In the genomic region with DNA sequence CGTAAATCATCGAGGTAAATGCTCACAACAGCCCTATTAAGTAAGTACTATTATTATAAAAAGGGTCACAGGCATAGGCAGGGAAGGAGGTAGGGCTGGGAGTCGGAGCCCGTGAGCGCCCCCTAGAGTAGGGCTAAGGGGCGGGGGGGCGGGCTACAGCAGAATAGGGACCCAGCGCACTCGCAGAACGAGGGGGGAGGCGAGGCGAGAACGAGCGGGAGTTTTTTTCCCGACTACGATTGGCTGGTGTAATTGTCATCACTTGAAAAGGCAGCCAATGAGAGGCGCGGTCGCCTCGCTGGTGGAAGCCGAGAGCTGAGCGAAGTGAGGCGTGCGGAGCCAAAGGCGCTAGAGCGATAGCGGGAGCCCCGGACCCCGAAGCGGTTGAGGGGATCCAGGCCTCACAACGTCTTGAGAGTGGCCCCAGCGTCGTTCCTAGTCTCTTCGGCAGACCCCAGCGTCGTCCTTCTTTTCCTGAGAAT, we compare ENCODE assay signal across 8 cellular contexts. TPM values are rescaled to one million over a fixed set of nuclear protein-coding genes. Genes with fewer than 3 reads are reported as not detected.
DNase-seq lines count a peak whose midpoint lies in the region; ATAC-seq and TF ChIP-seq lines count a peak whose summit lies in the region.

No MANE protein-coding gene starts in this region.

- no peaks in the 10 kb centered on the region for H4K20me1 ChIP-seq in HCT116 (ENCODE audit: insufficient read depth)

- H3K27me3 ChIP-seq in HCT116 (ENCODE audit: insufficient read depth, low read length), result no peaks in the 10 kb centered on the region
- H3K27me3 ChIP-seq in NT2/D1 (ENCODE audit: insufficient read depth, insufficient read length), result peaks cover 10% of the 10 kb centered on the region
- H3K27me3 ChIP-seq in mucosa of stomach (ENCODE audit: control insufficient read depth, insufficient read depth, low read length), result no peaks in the 10 kb centered on the region

- DNase-seq in AG08395 (ENCODE audit: low spot score) (peak; percentile 95), HCT116 (ENCODE audit: low read depth, low spot score) (peak; percentile 80), NT2/D1 (ENCODE audit: low read depth, low spot score) (peak; percentile 92), activated T-cell treated with anti-CD3 and anti-CD28 coated beads for 24 hours (ENCODE audit: low read depth) (peak; percentile 83), epithelial cell of proximal tubule (ENCODE audit: low read depth) (no peak)
- DNase-seq in stimulated activated CD8-positive, alpha-beta memory T cell treated with anti-CD3 and anti-CD28 coated beads, Interleukin-2, amount 100 ng/mL, for 48 hours (ENCODE audit: low read depth in 2 of 2), result peak; percentile 77 to 82

- TF ChIP-seq CTCF in HCT116 (IDR thresholded peaks at IDR 0.05 in 2 of 3, conservative IDR thresholded peaks at IDR 0.05 in 1 of 3; ENCODE audit: borderline replicate concordance in 1 of 3, insufficient read depth in 1 of 3, low read depth in 2 of 3, low read length in 2 of 3) (peak; percentile 37 to 48 (median 45); a peak in 4 of 6 replicates), epithelial cell of proximal tubule (conservative IDR thresholded peaks at IDR 0.05; ENCODE audit: low read depth, low read length) (peak; percentile 45)

- peak; percentile 93 for ATAC-seq in HCT116
- ATAC-seq in HG03432 (IDR thresholded peaks at IDR 0.05; ENCODE audit: unreplicated experiment), result no peak

- peak overlapping the region; percentile 35; the same call in 1 of the 2 replicates for H3K4me2 ChIP-seq in HCT116 (ENCODE audit: low read length)

- no peaks in the 10 kb centered on the region for H3K79me2 ChIP-seq in HCT116 (ENCODE audit: insufficient read depth, low read length)

- no peak overlapping the region for H3K27ac ChIP-seq in HCT116 (ENCODE audit: low read depth, low read length)

- no peak overlapping the region for H3K4me3 ChIP-seq in HCT116 (replicated peaks in 1 of 2; ENCODE audit: low read depth in 1 of 2, low read length in 2 of 2)
- no peak overlapping the region for H3K4me3 ChIP-seq in NT2/D1 (ENCODE audit: insufficient read length, low read depth)
- peak overlapping the region; percentile 28 for H3K4me3 ChIP-seq in epithelial cell of proximal tubule (ENCODE audit: low read depth, low read length)
- peak overlapping the region; percentile 46 for H3K4me3 ChIP-seq in mucosa of stomach (ENCODE audit: low read length)

- peak; percentile 19; the same call in 1 of the 2 replicates for TF ChIP-seq RAD21 in HCT116 (IDR thresholded peaks at IDR 0.05; ENCODE audit: low read depth)

- H3K9me3 ChIP-seq in HCT116 (ENCODE audit: control insufficient read depth in 1 of 2, insufficient read depth in 1 of 2, low read depth in 1 of 2, low read length in 2 of 2), result no peaks in the 10 kb centered on the region
- H3K9me3 ChIP-seq in NT2/D1 (ENCODE audit: insufficient read depth, low read length), result no peaks in the 10 kb centered on the region
- no peaks in the 10 kb centered on the region for H3K9me3 ChIP-seq in mucosa of stomach (ENCODE audit: control insufficient read depth, low read length)

- no peak for TF ChIP-seq POLR2A in HCT116 (IDR thresholded peaks at IDR 0.05; ENCODE audit: borderline replicate concordance, extremely low read depth, insufficient read depth, insufficient read length)

- H3K36me3 ChIP-seq in HCT116 (ENCODE audit: control insufficient read depth in 1 of 2, insufficient read depth in 2 of 2, low read length in 2 of 2) (no peaks in the 10 kb centered on the region), NT2/D1 (ENCODE audit: insufficient read depth, insufficient read length, low read length) (no peaks in the 10 kb centered on the region), mucosa of stomach (ENCODE audit: control insufficient read depth, insufficient read depth, low read length) (no peaks in the 10 kb centered on the region)

- RAD21 ChIA-PET in HCT116 (lab: Charles Lee; ENCODE audit: low non-redundant PET in 1 of 2, low total read pairs in 2 of 2, uncharacterized antibody in 2 of 2, unreplicated experiment in 2 of 2), result no interaction called here

- H3K9ac ChIP-seq in HCT116 (ENCODE audit: low read length) (no peak overlapping the region), NT2/D1 (ENCODE audit: insufficient read length, low read depth) (peak overlapping the region; percentile 33), mucosa of stomach (ENCODE audit: low read length) (peak overlapping the region; percentile 47)

- BruUV-seq in HCT116 (replicated peaks; lab: Mats Ljungman, UMichigan), result no TSS peak

- CTCF ChIA-PET in HCT116 (lab: Charles Lee), result interaction anchor here (1.0 kb wide), 1 partner anchor 221 kb away, joined by 3 read pairs; no protein-coding TSS in a partner anchor

- POLR2A ChIA-PET in HCT116 (lab: Charles Lee), result no interaction called here

- H2AFZ ChIP-seq in HCT116 (ENCODE audit: low read depth, low read length, poor library complexity, severe bottlenecking), result peak overlapping the region; percentile 44

- intact Hi-C loops in HCT116 (cut with micrococcal nuclease), result loop anchor here (5.0 kb wide), 1 partner anchor 77 kb away; a partner anchor contains a TSS

- H3K9me2 ChIP-seq in HCT116 (ENCODE audit: insufficient read depth), result no peaks in the 10 kb centered on the region

- H3K4me1 ChIP-seq in HCT116 (ENCODE audit: control insufficient read depth in 1 of 2, insufficient read depth in 2 of 2, low read length in 2 of 2), result peaks cover 2 to 19% of the 10 kb centered on the region in 2 experiments; a peak in 3 of 4 replicates
- H3K4me1 ChIP-seq in NT2/D1 (ENCODE audit: insufficient read depth, insufficient read length), result peaks cover 5% of the 10 kb centered on the region
- H3K4me1 ChIP-seq in mucosa of stomach (ENCODE audit: control insufficient read depth, insufficient read depth, low read length), result peaks cover 7% of the 10 kb centered on the region

TF ChIP-seq in HCT116, 20 proteins besides CTCF, POLR2A, EP300 and RAD21:
- peak; percentile 49 for TF ChIP-seq SP1 (IDR thresholded peaks at IDR 0.05; ENCODE audit: low read depth)
- TF ChIP-seq, protein P1, sequence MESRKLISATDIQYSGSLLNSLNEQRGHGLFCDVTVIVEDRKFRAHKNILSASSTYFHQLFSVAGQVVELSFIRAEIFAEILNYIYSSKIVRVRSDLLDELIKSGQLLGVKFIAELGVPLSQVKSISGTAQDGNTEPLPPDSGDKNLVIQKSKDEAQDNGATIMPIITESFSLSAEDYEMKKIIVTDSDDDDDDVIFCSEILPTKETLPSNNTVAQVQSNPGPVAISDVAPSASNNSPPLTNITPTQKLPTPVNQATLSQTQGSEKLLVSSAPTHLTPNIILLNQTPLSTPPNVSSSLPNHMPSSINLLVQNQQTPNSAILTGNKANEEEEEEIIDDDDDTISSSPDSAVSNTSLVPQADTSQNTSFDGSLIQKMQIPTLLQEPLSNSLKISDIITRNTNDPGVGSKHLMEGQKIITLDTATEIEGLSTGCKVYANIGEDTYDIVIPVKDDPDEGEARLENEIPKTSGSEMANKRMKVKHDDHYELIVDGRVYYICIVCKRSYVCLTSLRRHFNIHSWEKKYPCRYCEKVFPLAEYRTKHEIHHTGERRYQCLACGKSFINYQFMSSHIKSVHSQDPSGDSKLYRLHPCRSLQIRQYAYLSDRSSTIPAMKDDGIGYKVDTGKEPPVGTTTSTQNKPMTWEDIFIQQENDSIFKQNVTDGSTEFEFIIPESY (IDR thresholded peaks at IDR 0.05; ENCODE audit: extremely low read depth, insufficient replicate concordance, low read length), result no peak
- TF ChIP-seq, protein P2, sequence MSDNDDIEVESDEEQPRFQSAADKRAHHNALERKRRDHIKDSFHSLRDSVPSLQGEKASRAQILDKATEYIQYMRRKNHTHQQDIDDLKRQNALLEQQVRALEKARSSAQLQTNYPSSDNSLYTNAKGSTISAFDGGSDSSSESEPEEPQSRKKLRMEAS (IDR thresholded peaks at IDR 0.05), result peak; percentile 58; the same call in 1 of the 2 replicates

RNA-seq across cellular contexts. Expression of a gene that starts 24.2 kb away (rescaled TPM):
- total RNA-seq in HCT116 (2021; ENCODE audit: unreplicated experiment) (75.2 TPM), epithelial cell of proximal tubule (41.2 and 76.0 TPM in 2 replicates)
- polyA plus RNA-seq in HCT116 (2012), result 64.7 and 101 TPM in 2 replicates

RNA-seq across cellular contexts. Expression of a gene that starts 38.3 kb away (rescaled TPM):
- total RNA-seq in HCT116 (2021; ENCODE audit: unreplicated experiment) (4.4 TPM), epithelial cell of proximal tubule (not detected in 2 replicates)
- polyA plus RNA-seq in HCT116 (2012), result 2.4 and 2.7 TPM in 2 replicates

RNA-seq across cellular contexts. Expression of a gene that starts 58.6 kb away (rescaled TPM):
- 33.7 TPM for total RNA-seq in HCT116 (2021; ENCODE audit: unreplicated experiment)
- 23.3 and 25.2 TPM in 2 replicates for polyA plus RNA-seq in HCT116 (2012)
- 0.40 and 2.0 TPM in 2 replicates for total RNA-seq in epithelial cell of proximal tubule

Comparison
In these comparisons a context has a peak if more than half of its experiments do, and no peak if none do; other contexts are left out.
1. H3K4me3 ChIP-seq: peak in epithelial cell of proximal tubule (single experiment) and mucosa of stomach (single experiment); none in HCT116 (0 of 2) and NT2/D1 (single experiment).
2. RNA of a gene that starts 58.6 kb away (total RNA-seq): 33.7 TPM in HCT116 (single experiment); 0.40 to 2.0 TPM in epithelial cell of proximal tubule; every median in the first group is over 10 times any median in the second.